Comparison of ENCODE assay signal across 8 cellular contexts in genomic region chr10:44960098-44960480, GRCh38. TPM values are rescaled to one million over a fixed set of nuclear protein-coding genes. Genes with fewer than 3 reads are reported as not detected.
DNase-seq lines count a peak whose midpoint lies in the region; ATAC-seq and TF ChIP-seq lines count a peak whose summit lies in the region.

No MANE protein-coding gene starts in this region.

- no peaks in the 10 kb centered on the region for H3K27me3 Mint-ChIP-seq in T-helper 2 cell treated with Interferon-gamma antibody and Interleukin-4, amounts not matched to agents 5 μg/mL and 100 μg/mL, for 36 hours (ENCODE audit: low read depth)

- peak overlapping the region; percentile 88 for H3K4me3 ChIP-seq in adipocyte (ENCODE audit: low read length)
- H3K4me3 ChIP-seq in left lung, result peak overlapping the region; percentile 54 to 75
- H3K4me3 ChIP-seq in suprapubic skin, result peak overlapping the region; percentile 75

- peak overlapping the region; percentile 85 for H3K9ac ChIP-seq in adipocyte (ENCODE audit: low read length)

- TF ChIP-seq EP300 in suprapubic skin (IDR thresholded peaks at IDR 0.05), result no peak

- peak overlapping the region; percentile 80 for H3K4me3 Mint-ChIP-seq in T-helper 2 cell treated with Interferon-gamma antibody and Interleukin-4, amounts not matched to agents 5 μg/mL and 100 μg/mL, for 36 hours

- H3K4me1 ChIP-seq in adipocyte (ENCODE audit: control insufficient read depth, insufficient read depth, low read length), result peaks cover 88% of the 10 kb centered on the region
- H3K4me1 ChIP-seq in left lung, result peaks cover 35 to 71% of the 10 kb centered on the region in 2 donors
- peaks cover 79% of the 10 kb centered on the region for H3K4me1 ChIP-seq in suprapubic skin

- no peaks in the 10 kb centered on the region for H3K9me3 ChIP-seq in adipocyte (ENCODE audit: control insufficient read depth, low read length)
- H3K9me3 ChIP-seq in left lung, result no peaks in the 10 kb centered on the region
- no peaks in the 10 kb centered on the region for H3K9me3 ChIP-seq in suprapubic skin

- no peak for DNase-seq in T-helper 2 cell treated with Interferon-gamma antibody and Interleukin-4, amounts not matched to agents 5 μg/mL and 100 μg/mL, for 36 hours (ENCODE audit: low spot score)
- no peak for DNase-seq in T-helper 2 cell
- DNase-seq in adipocyte (ENCODE audit: low read depth), result no peak
- DNase-seq in left lung, result no peak
- DNase-seq in suprapubic skin (ENCODE audit: low spot score in 2 of 2), result no peak
- DNase-seq in cortex of kidney (lab: John Stamatoyannopoulos, UW), result no peak
- DNase-seq in AML-193 (lab: John Stamatoyannopoulos, UW), result no peak
- DNase-seq in NCI-H510A treated with DMSO at 0.1 percent for 48 hours (lab: John Stamatoyannopoulos, UW), result no peak

- 51% methylated on average over 8 of the region's 8 CpGs for WGBS in suprapubic skin

- H3K27ac ChIP-seq in left lung (peak overlapping the region; percentile 51 to 84), suprapubic skin (peak overlapping the region; percentile 85)

- no peaks in the 10 kb centered on the region for H3K27me3 ChIP-seq in adipocyte (replicated peaks; ENCODE audit: control insufficient read depth, insufficient read depth, low read length)
- H3K27me3 ChIP-seq in left lung, result no peaks in the 10 kb centered on the region
- H3K27me3 ChIP-seq in suprapubic skin, result no peaks in the 10 kb centered on the region

- ATAC-seq in left lung, result no peak

- TF ChIP-seq POLR2A in suprapubic skin (IDR thresholded peaks at IDR 0.05), result no peak

- no peak overlapping the region for H3K27ac Mint-ChIP-seq in T-helper 2 cell treated with Interferon-gamma antibody and Interleukin-4, amounts not matched to agents 5 μg/mL and 100 μg/mL, for 36 hours

- TF ChIP-seq CTCF in left lung (IDR thresholded peaks at IDR 0.05), result no peak
- no peak for TF ChIP-seq CTCF in suprapubic skin (IDR thresholded peaks at IDR 0.05)

- peaks cover 4% of the 10 kb centered on the region for H3K9me3 Mint-ChIP-seq in T-helper 2 cell treated with Interferon-gamma antibody and Interleukin-4, amounts not matched to agents 5 μg/mL and 100 μg/mL, for 36 hours

- intact Hi-C loops in left lung (cut with DNase I), result no loop called here

- H3K4me1 Mint-ChIP-seq in T-helper 2 cell treated with Interferon-gamma antibody and Interleukin-4, amounts not matched to agents 5 μg/mL and 100 μg/mL, for 36 hours (ENCODE audit: low read depth), result peaks cover 15% of the 10 kb centered on the region

- H3K36me3 ChIP-seq in adipocyte (ENCODE audit: control insufficient read depth, insufficient read depth, low read length, severe bottlenecking) (no peaks in the 10 kb centered on the region), left lung (peaks cover 0 to 7% of the 10 kb centered on the region in 2 donors), suprapubic skin (peaks cover 4% of the 10 kb centered on the region)

- H3K36me3 Mint-ChIP-seq in T-helper 2 cell treated with Interferon-gamma antibody and Interleukin-4, amounts not matched to agents 5 μg/mL and 100 μg/mL, for 36 hours (ENCODE audit: low read depth), result peaks cover 11% of the 10 kb centered on the region

RNA-seq across cellular contexts. Expression of gene RASSF4, which starts 0.5 kb away (rescaled TPM):
- total RNA-seq in left lung (10 to 100 TPM; 52.2 to 54.7 TPM), suprapubic skin (10 to 100 TPM in 2 of 4 donors, 1 to 10 TPM in 2; 4.4 to 23.3 (median 12.9) TPM)

RNA-seq across cellular contexts. Expression of gene DEPP1, which starts 18.5 kb away (rescaled TPM):
- total RNA-seq in left lung (10 to 100 TPM; 25.4 to 33.9 TPM), suprapubic skin (100 to 1,000 TPM in 1 of 4 donors, 10 to 100 TPM in 3; 27.5 to 101 (median 38.2) TPM)

RNA-seq across cellular contexts. Expression of gene ZNF22, which starts 40.6 kb away (rescaled TPM):
- total RNA-seq in left lung, result 10 to 100 TPM; 19.3 to 24.0 TPM
- 10 to 100 TPM in 1 of 4 donors, 1 to 10 TPM in 3; 6.7 to 15.1 (median 8.5) TPM for total RNA-seq in suprapubic skin

RNA-seq across cellular contexts. Expression of gene TMEM72, which starts 49.0 kb away (rescaled TPM):
- total RNA-seq in left lung (under 1 TPM in 1 of 2 donors, not detected in 1; 0.23 TPM), suprapubic skin (not detected)
